In the genomic region with DNA sequence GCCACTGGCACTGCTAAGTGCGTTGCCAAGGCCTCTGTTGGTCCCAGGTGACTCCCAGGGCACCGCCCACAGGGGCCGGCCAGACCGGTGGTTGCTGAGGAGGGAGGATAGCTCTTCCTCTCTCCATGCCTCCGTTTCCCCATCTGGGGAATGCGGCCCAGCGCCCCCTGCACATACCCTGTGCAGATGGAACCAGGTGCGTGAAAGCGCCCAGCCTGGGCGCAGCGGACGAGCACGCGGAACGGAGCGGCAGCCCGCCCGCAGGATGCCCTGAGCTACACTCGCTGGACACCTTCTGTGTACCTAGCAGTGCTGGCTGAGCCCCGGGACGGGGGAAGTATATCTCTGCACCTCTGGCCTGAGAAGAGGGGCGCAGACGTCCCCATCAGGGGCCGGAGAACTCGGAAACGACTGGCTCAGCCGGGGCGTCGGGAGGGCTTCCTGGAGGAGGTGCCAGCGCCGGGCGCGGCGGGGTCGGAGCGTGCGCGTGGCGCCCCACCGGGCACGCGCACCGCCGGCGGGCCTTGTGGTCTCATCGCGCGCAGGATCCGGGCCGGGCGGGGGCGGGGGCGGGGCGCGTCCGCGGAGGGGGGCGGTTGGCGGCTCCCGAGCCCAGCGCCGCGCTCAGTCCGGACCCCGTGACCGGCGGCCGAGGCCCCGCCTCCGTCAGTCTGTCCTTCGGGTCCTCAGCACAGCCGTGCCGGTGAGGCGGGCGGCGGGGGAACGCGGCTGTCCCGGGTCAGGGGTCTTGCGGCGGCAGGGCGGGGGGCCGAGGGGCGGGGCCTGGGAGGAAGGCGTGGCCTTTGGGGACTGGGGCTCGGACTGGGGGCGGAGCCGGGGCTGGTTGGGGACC, we compare ENCODE assay signal across 7 cellular contexts. TPM values are rescaled to one million over a fixed set of nuclear protein-coding genes. Genes with fewer than 3 reads are reported as not detected.
A peak's percentile ranks its signal among the peaks of the same experiment; 100 is the strongest.
DNase-seq lines count a peak whose midpoint lies in the region; ATAC-seq and TF ChIP-seq lines count a peak whose summit lies in the region.

A gene (minus strand): TSS at position 6 of the 853 bp plus-strand sequence. CDS start 76 bp downstream, outside the sequence.
A gene with protein sequence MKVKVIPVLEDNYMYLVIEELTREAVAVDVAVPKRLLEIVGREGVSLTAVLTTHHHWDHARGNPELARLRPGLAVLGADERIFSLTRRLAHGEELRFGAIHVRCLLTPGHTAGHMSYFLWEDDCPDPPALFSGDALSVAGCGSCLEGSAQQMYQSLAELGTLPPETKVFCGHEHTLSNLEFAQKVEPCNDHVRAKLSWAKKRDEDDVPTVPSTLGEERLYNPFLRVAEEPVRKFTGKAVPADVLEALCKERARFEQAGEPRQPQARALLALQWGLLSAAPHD (plus strand): TSS at position 669 of the 853 bp plus-strand sequence. CDS start 404 bp downstream, outside the sequence.

- H3K27me3 Mint-ChIP-seq in activated CD4-positive, alpha-beta T cell treated with anti-CD3 and anti-CD28 coated beads, Interleukin-2, amount 10 ng/mL, durations not matched to agents 7 days and 5 days, result no peaks in the 10 kb centered on the region
- no peaks in the 10 kb centered on the region for H3K27me3 Mint-ChIP-seq in memory B cell

- no peaks in the 10 kb centered on the region for H3K9me2 ChIP-seq in Karpas-422 (replicated peaks; ENCODE audit: insufficient read depth, low read length)

- CTCF ChIA-PET in activated CD4-positive, alpha-beta T cell treated with anti-CD3 and anti-CD28 coated beads, Interleukin-2, amount 10 ng/mL, durations not matched to agents 7 days and 5 days (lab: Charles Lee), result interaction anchor here (0.9 to 2.6 kb wide), 6 partner anchors 9 to 59 kb away, joined by 3 to 14 read pairs (median 8); a partner anchor contains a TSS

- H3K27ac ChIP-seq in Karpas-422 (ENCODE audit: low read length), result peak within 1 kb of the TSS; percentile 97

- peaks cover 90% of the 10 kb centered on the region for H3K4me1 ChIP-seq in Karpas-422 (ENCODE audit: low read length)

- H4K20me1 ChIP-seq in Karpas-422 (ENCODE audit: insufficient read depth, low read depth, low read length), result peaks cover 5% of the 10 kb centered on the region

- DNase-seq in Karpas-422 (peak; percentile 94), ecto neural progenitor cell (ENCODE audit: low spot score) (peak; percentile 85), memory B cell (ENCODE audit: low spot score in 2 of 2) (peak; percentile 67 to 78), cerebellar nuclear complex (lab: John Stamatoyannopoulos, UW) (no peak)
- peak; percentile 52 for DNase-seq in activated CD4-positive, alpha-beta T cell treated with anti-CD3 and anti-CD28 coated beads, Interleukin-2, amount 10 ng/mL, durations not matched to agents 7 days and 5 days
- DNase-seq in stimulated activated CD8-positive, alpha-beta memory T cell treated with anti-CD3 and anti-CD28 coated beads, Interleukin-7, amount 100 ng/mL, for 4 hours (ENCODE audit: low read depth in 2 of 2), result peak; percentile 21 to 65

- no peaks in the 10 kb centered on the region for H3K9me3 Mint-ChIP-seq in activated CD4-positive, alpha-beta T cell treated with anti-CD3 and anti-CD28 coated beads, Interleukin-2, amount 10 ng/mL, durations not matched to agents 7 days and 5 days
- no peaks in the 10 kb centered on the region for H3K9me3 Mint-ChIP-seq in memory B cell

- peaks cover 3% of the 10 kb centered on the region for H3K4me1 Mint-ChIP-seq in activated CD4-positive, alpha-beta T cell treated with anti-CD3 and anti-CD28 coated beads, Interleukin-2, amount 10 ng/mL, durations not matched to agents 7 days and 5 days
- peaks cover 4% of the 10 kb centered on the region for H3K4me1 Mint-ChIP-seq in memory B cell

- no peaks in the 10 kb centered on the region for H3K27me3 ChIP-seq in Karpas-422 (ENCODE audit: low read length)

- ATAC-seq in memory B cell (ENCODE audit: low read depth), result peak; percentile 36

- H3K36me3 Mint-ChIP-seq in activated CD4-positive, alpha-beta T cell treated with anti-CD3 and anti-CD28 coated beads, Interleukin-2, amount 10 ng/mL, durations not matched to agents 7 days and 5 days (ENCODE audit: low read depth), result no peaks in the 10 kb centered on the region
- no peaks in the 10 kb centered on the region for H3K36me3 Mint-ChIP-seq in memory B cell

- peak within 1 kb of the TSS; percentile 19 for H3K27ac Mint-ChIP-seq in activated CD4-positive, alpha-beta T cell treated with anti-CD3 and anti-CD28 coated beads, Interleukin-2, amount 10 ng/mL, durations not matched to agents 7 days and 5 days
- peak within 1 kb of the TSS; percentile 69 for H3K27ac Mint-ChIP-seq in memory B cell

- no peaks in the 10 kb centered on the region for H3K9me3 ChIP-seq in Karpas-422 (ENCODE audit: low read length)

- H3K4me2 ChIP-seq in Karpas-422 (ENCODE audit: low read depth, low read length, poor library complexity, severe bottlenecking), result peak within 1 kb of the TSS; percentile 93

- peak within 1 kb of the TSS; percentile 94 for H3K9ac ChIP-seq in Karpas-422 (ENCODE audit: low read length)

- peak within 1 kb of the TSS; percentile 59 for H3K4me3 ChIP-seq in GM12875 (ENCODE audit: low read depth, low read length)
- H3K4me3 ChIP-seq in Karpas-422 (ENCODE audit: low read length), result peak within 1 kb of the TSS; percentile 91

- H3K79me2 ChIP-seq in Karpas-422 (ENCODE audit: low read length), result peaks cover 31% of the 10 kb centered on the region

- 0 out of 2 replicates have a peak, but pooled peaks cover 6% of the 10 kb centered on the region for H3K36me3 ChIP-seq in Karpas-422 (ENCODE audit: insufficient read depth, low read length)

- POLR2A ChIA-PET in activated CD4-positive, alpha-beta T cell treated with anti-CD3 and anti-CD28 coated beads, Interleukin-2, amount 10 ng/mL, durations not matched to agents 7 days and 5 days (lab: Charles Lee), result no interaction called here

- peak within 1 kb of the TSS; percentile 70 for H3K4me3 Mint-ChIP-seq in activated CD4-positive, alpha-beta T cell treated with anti-CD3 and anti-CD28 coated beads, Interleukin-2, amount 10 ng/mL, durations not matched to agents 7 days and 5 days
- H3K4me3 Mint-ChIP-seq in memory B cell, result peak within 1 kb of the TSS; percentile 81

- H2AFZ ChIP-seq in Karpas-422 (ENCODE audit: low read length), result no peak within 1 kb of the TSS

- TF ChIP-seq CTCF in GM12875 (IDR thresholded peaks at IDR 0.05; ENCODE audit: borderline replicate concordance, insufficient read depth, low read depth, low read length), result no peak

RNA-seq across cellular contexts. Expression of the first gene that starts in this region (rescaled TPM):
- 29.4 and 110 TPM in 2 replicates for total RNA-seq in Karpas-422 (2014; rRNA removed; shearing (Covaris generic); ENCODE audit: low replicate concordance)
- total RNA-seq in activated CD4-positive, alpha-beta T cell treated with anti-CD3 and anti-CD28 coated beads, Interleukin-2, amount 10 ng/mL, durations not matched to agents 7 days and 5 days, result 1 to 10 TPM; 1.6 to 2.3 TPM

RNA-seq across cellular contexts. Expression of the second gene that starts in this region (rescaled TPM):
- total RNA-seq in Karpas-422 (2014; rRNA removed; shearing (Covaris generic); ENCODE audit: low replicate concordance), result 57.4 and 159 TPM in 2 replicates
- 1 to 10 TPM; 5.0 to 5.7 TPM for total RNA-seq in activated CD4-positive, alpha-beta T cell treated with anti-CD3 and anti-CD28 coated beads, Interleukin-2, amount 10 ng/mL, durations not matched to agents 7 days and 5 days

Comparison
In these comparisons a context has a peak if more than half of its experiments do, and no peak if none do; other contexts are left out.
1. DNase-seq: peak in Karpas-422 (single experiment), activated CD4-positive, alpha-beta T cell treated with anti-CD3 and anti-CD28 coated beads, Interleukin-2, amount 10 ng/mL, durations not matched to agents 7 days and 5 days (single experiment), ecto neural progenitor cell (single experiment), memory B cell (2 of 2) and stimulated activated CD8-positive, alpha-beta memory T cell treated with anti-CD3 and anti-CD28 coated beads, Interleukin-7, amount 100 ng/mL, for 4 hours (2 of 2); none in cerebellar nuclear complex (0 of 2).